11 cellular contexts compared by ENCODE assay signal in genomic region chr9:129197978-129198736, GRCh38. TPM values are rescaled to one million over a fixed set of nuclear protein-coding genes. Genes with fewer than 3 reads are reported as not detected.
DNase-seq lines count a peak whose midpoint lies in the region; ATAC-seq and TF ChIP-seq lines count a peak whose summit lies in the region.
"Had no signal": no experiment of that assay in that cellular context is flagged by ENCODE, and none has a peak within 500 bp of the region (broad histone marks: within the 10 kb centered on the region; RNA-seq: fewer than 3 reads in every experiment).

No MANE protein-coding gene starts in this region.

- 0 out of 4 replicates have a peak, but pooled peaks of 1 of the 2 experiments have one; percentile 5 for TF ChIP-seq CTCF in GM23338 (conservative IDR thresholded peaks at IDR 0.05; ENCODE audit: low read depth in 2 of 2)
- no peak for TF ChIP-seq CTCF in brain (conservative IDR thresholded peaks at IDR 0.05)

- no peaks in the 10 kb centered on the region for H3K9me3 ChIP-seq in skeletal muscle satellite cell (replicated peaks; ENCODE audit: low read length)
- H3K9me3 ChIP-seq: SK-N-SH had no signal

- H3K4me2 ChIP-seq in GM23338: 0 out of 2 replicates have a peak overlapping the region, but pooled peaks have one; percentile 32
- peak overlapping the region; percentile 78 for H3K4me2 ChIP-seq in skeletal muscle satellite cell (ENCODE audit: low read length)
- H3K4me2 ChIP-seq: SK-N-SH had no signal

- no peaks in the 10 kb centered on the region; the same call in 2 of the 3 replicates for H3K9me3 Mint-ChIP-seq in GM23338
- peaks cover 0 to 9% (median 7%) of the 10 kb centered on the region in 5 experiments for H3K9me3 Mint-ChIP-seq in brain
- no peaks in the 10 kb centered on the region for H3K9me3 Mint-ChIP-seq in activated T-helper 17 cell treated with anti-CD3 and anti-CD28 coated beads, Interleukin-2, amount 50 U/mL, for 72 hours

- H3K9me2 ChIP-seq in GM23338 (ENCODE audit: insufficient read depth): no peaks in the 10 kb centered on the region
- H3K9me2 ChIP-seq: SK-N-SH had no signal

- H3K27ac ChIP-seq in GM23338 (ENCODE audit: low read depth): no peak overlapping the region

- H3K27ac Mint-ChIP-seq in GM23338 (no peak overlapping the region), brain (peak overlapping the region; percentile 23 to 95 (median 73))
- no peak overlapping the region for H3K27ac Mint-ChIP-seq in activated T-helper 17 cell treated with anti-CD3 and anti-CD28 coated beads, Interleukin-2, amount 50 U/mL, for 72 hours
- H3K27ac Mint-ChIP-seq: naive B cell had no signal

- peak; percentile 8 for ATAC-seq in GM23338
- no peak for ATAC-seq in activated T-helper 17 cell treated with anti-CD3 and anti-CD28 coated beads, Interleukin-2, amount 50 U/mL, for 72 hours (replicated peaks)
- ATAC-seq in HG02759 (IDR thresholded peaks at IDR 0.05; ENCODE audit: unreplicated experiment): no peak
- no peak for ATAC-seq in HG03280 (IDR thresholded peaks at IDR 0.05; ENCODE audit: unreplicated experiment)
- ATAC-seq: stimulated activated naive CD8-positive, alpha-beta T cell treated with anti-CD3 and anti-CD28 coated beads, Interleukin-15, Interleukin-2, amounts not matched to agents 100 U/mL and 50 U/mL, for 24 hours had no signal

- H3K4me1 ChIP-seq in GM23338 (ENCODE audit: insufficient read depth) (peaks cover under 1% of the 10 kb centered on the region; the same call in 1 of the 2 replicates), skeletal muscle satellite cell (ENCODE audit: control insufficient read depth, insufficient read depth, low read length) (peaks cover 10% of the 10 kb centered on the region)

- H3K36me3 Mint-ChIP-seq in GM23338 (ENCODE audit: low read depth) (no peaks in the 10 kb centered on the region; the same call in 2 of the 3 replicates), brain (peaks cover 3% of the 10 kb centered on the region)
- H3K36me3 Mint-ChIP-seq in activated T-helper 17 cell treated with anti-CD3 and anti-CD28 coated beads, Interleukin-2, amount 50 U/mL, for 72 hours (ENCODE audit: low read depth): no peaks in the 10 kb centered on the region
- H3K36me3 Mint-ChIP-seq: naive B cell had no signal

- peaks cover 29% of the 10 kb centered on the region for H3K27me3 Mint-ChIP-seq in GM23338 (ENCODE audit: insufficient read depth, low read depth, poor library complexity)
- H3K27me3 Mint-ChIP-seq in brain: peaks cover 9% of the 10 kb centered on the region
- H3K27me3 Mint-ChIP-seq in activated T-helper 17 cell treated with anti-CD3 and anti-CD28 coated beads, Interleukin-2, amount 50 U/mL, for 72 hours: peaks cover 7% of the 10 kb centered on the region

- H4K20me1 ChIP-seq in GM23338 (replicated peaks; ENCODE audit: insufficient read depth): no peaks in the 10 kb centered on the region

- H3K4me3 Mint-ChIP-seq in GM23338 (no peak overlapping the region), brain (peak overlapping the region in 4 of 5 experiments; percentile 0 to 42 (median 19))
- no peak overlapping the region for H3K4me3 Mint-ChIP-seq in activated T-helper 17 cell treated with anti-CD3 and anti-CD28 coated beads, Interleukin-2, amount 50 U/mL, for 72 hours
- H3K4me3 Mint-ChIP-seq: naive B cell had no signal

- H3K4me3 ChIP-seq in GM23338: no peak overlapping the region
- H3K4me3 ChIP-seq in skeletal muscle satellite cell (ENCODE audit: low read length): peak overlapping the region; percentile 50

- H2AFZ ChIP-seq in GM23338: no peak overlapping the region; the same call in 1 of the 2 replicates

- H3K79me2 ChIP-seq in GM23338 (replicated peaks; ENCODE audit: insufficient read depth): no peaks in the 10 kb centered on the region

- peak; percentile 30 for DNase-seq in GM23338 (ENCODE audit: low spot score)
- peak; percentile 95 for DNase-seq in iris pigment epithelial cell (ENCODE audit: low read depth)
- DNase-seq in retina: no peak
- DNase-seq: naive B cell; SK-N-SH; stimulated activated naive CD8-positive, alpha-beta T cell treated with anti-CD3 and anti-CD28 coated beads, Interleukin-15, Interleukin-2, amounts not matched to agents 100 U/mL and 50 U/mL, for 24 hours had no signal

- H3K27me3 ChIP-seq in GM23338 (ENCODE audit: insufficient read depth) (peaks cover 26% of the 10 kb centered on the region), skeletal muscle satellite cell (ENCODE audit: control insufficient read depth, insufficient read depth, low read length) (peaks cover 15% of the 10 kb centered on the region)

- H3K36me3 ChIP-seq in GM23338 (ENCODE audit: insufficient read depth) (no peaks in the 10 kb centered on the region), skeletal muscle satellite cell (ENCODE audit: insufficient read depth, low read length) (no peaks in the 10 kb centered on the region)

- H3K4me1 Mint-ChIP-seq in GM23338 (peaks cover 11% of the 10 kb centered on the region), brain (peaks cover 24% of the 10 kb centered on the region)
- H3K4me1 Mint-ChIP-seq in activated T-helper 17 cell treated with anti-CD3 and anti-CD28 coated beads, Interleukin-2, amount 50 U/mL, for 72 hours: no peaks in the 10 kb centered on the region

- no peaks in the 10 kb centered on the region; the same call in 1 of the 2 replicates for H3F3A ChIP-seq in GM23338 (replicated peaks; ENCODE audit: low read depth)

- H3K9ac ChIP-seq in skeletal muscle satellite cell (ENCODE audit: low read depth, low read length): peak overlapping the region; percentile 41
- H3K9ac ChIP-seq: SK-N-SH had no signal

TF ChIP-seq in GM23338, 12 proteins besides CTCF, POLR2A, EP300 and RAD21 (continues in another document):
- no peak for TF ChIP-seq ZNF462 (CRISPR knock-in tag; IDR thresholded peaks at IDR 0.05)
- TF ChIP-seq STAT1 (IDR thresholded peaks at IDR 0.05; ENCODE audit: unreplicated experiment): no peak
- TF ChIP-seq EZH2 (IDR thresholded peaks at IDR 0.05; ENCODE audit: low read depth, unreplicated experiment): no peak
- TF ChIP-seq POLR2AphosphoS5 (IDR thresholded peaks at IDR 0.05; ENCODE audit: low read depth): no peak
- TF ChIP-seq NANOG (IDR thresholded peaks at IDR 0.05; ENCODE audit: borderline replicate concordance): no peak
- TF ChIP-seq ZNF114 (CRISPR knock-in tag; IDR thresholded peaks at IDR 0.05): no peak

RNA-seq across cellular contexts. Expression of gene IER5L, which starts 20.1 kb away (rescaled TPM):
- 0.90 and 1.2 TPM in 2 replicates for total RNA-seq in GM23338 (2014; rRNA removed; shearing (Covaris generic))
- 0.19 and 0.24 TPM in 2 replicates for polyA plus RNA-seq in GM23338 (2016; fragmentation: Nextera tagmentation; extraction: Ambion mirVana)
- 9.6 TPM for polyA plus RNA-seq in brain (ENCODE audit: insufficient read depth, low read depth, low replicate concordance)
- 32.4 and 39.3 TPM in 2 replicates for total RNA-seq in skeletal muscle satellite cell (2012; rRNA removed)
- 1 to 10 TPM in 1 of 2 donors, under 1 TPM in 1; 0.67 to 2.2 TPM for total RNA-seq in activated T-helper 17 cell treated with anti-CD3 and anti-CD28 coated beads, Interleukin-2, amount 50 U/mL, for 72 hours

Comparison
In these comparisons a context has a peak if more than half of its experiments do, and no peak if none do; other contexts are left out.
1. H3K27ac Mint-ChIP-seq: peak in brain (5 of 5); none in GM23338 (single experiment) and activated T-helper 17 cell treated with anti-CD3 and anti-CD28 coated beads, Interleukin-2, amount 50 U/mL, for 72 hours (single experiment).
2. H3K4me3 Mint-ChIP-seq: peak in brain (4 of 5); none in GM23338 (single experiment) and activated T-helper 17 cell treated with anti-CD3 and anti-CD28 coated beads, Interleukin-2, amount 50 U/mL, for 72 hours (single experiment).